9 cellular contexts compared by ENCODE assay signal in the genomic region with DNA sequence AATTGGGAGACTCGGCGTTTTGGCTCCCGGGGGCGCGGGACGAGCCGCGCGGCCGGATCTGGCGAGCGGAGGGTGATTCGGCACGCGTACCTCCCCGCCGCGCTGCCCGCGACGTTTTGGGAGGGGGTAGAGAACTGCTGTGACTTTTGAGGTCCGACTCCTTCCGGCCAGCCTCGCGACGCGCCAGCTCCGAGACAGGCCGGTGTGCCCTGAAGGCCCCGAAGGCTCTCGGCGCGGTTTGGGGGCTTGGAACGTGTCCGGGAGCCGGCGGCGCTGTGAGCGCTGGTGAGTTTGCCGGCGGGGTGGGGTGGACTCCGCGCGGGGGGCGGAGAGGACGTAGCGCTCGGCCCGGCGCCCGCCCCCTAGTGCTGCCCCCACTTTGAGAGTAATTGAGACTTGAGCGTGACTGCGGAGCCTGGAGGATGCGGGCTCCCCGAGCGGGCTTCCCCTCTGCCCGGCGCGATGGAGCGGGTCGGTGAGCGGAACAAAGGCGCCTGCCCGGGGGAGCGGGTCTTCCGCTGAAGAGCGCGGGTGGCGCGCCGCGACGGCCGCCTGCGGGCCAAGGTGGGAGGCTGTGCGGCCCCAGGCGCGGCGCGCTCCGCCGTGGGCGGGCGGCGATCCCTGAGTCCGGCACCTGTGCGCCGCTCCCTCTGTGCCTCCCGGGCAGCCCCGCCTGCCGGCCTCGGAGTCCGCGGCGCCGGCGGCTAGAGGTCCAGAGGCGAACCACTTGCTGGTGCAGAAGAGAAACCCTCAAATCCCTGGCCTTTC. TPM values are rescaled to one million over a fixed set of nuclear protein-coding genes. Genes with fewer than 3 reads are reported as not detected.
DNase-seq lines count a peak whose midpoint lies in the region; ATAC-seq, FAIRE-seq and TF ChIP-seq lines count a peak whose summit lies in the region.
"Had no signal": no experiment of that assay in that cellular context is flagged by ENCODE, and none has a peak within 500 bp of the region (broad histone marks: within the 10 kb centered on the region; RNA-seq: fewer than 3 reads in every experiment).

A gene (plus strand): TSS at position 392 of the 768 bp plus-strand sequence.

- no peak for FAIRE-seq in RCC 7860 (lab: Jason Lieb, UNC)

- BruUV-seq in PC-3 (replicated peaks; lab: Mats Ljungman, UMichigan): no TSS peak

- no peaks in the 10 kb centered on the region for H3K9me2 ChIP-seq in PC-3 (replicated peaks; ENCODE audit: low read length)

- no peak within 1 kb of the TSS for H3K27ac Mint-ChIP-seq in activated naive CD8-positive, alpha-beta T cell treated with anti-CD3 and anti-CD28 coated beads for 36 hours
- H3K27ac Mint-ChIP-seq in activated naive CD8-positive, alpha-beta T cell treated with anti-CD3 and anti-CD28 coated beads, Interleukin-2, amount 50 U/mL, for 24 hours: no peak within 1 kb of the TSS
- no peak within 1 kb of the TSS for H3K27ac Mint-ChIP-seq in osteocyte (ENCODE audit: unreplicated experiment)

- no peaks in the 10 kb centered on the region for H3K9me3 Mint-ChIP-seq in activated naive CD8-positive, alpha-beta T cell treated with anti-CD3 and anti-CD28 coated beads for 36 hours
- H3K9me3 Mint-ChIP-seq in activated naive CD8-positive, alpha-beta T cell treated with anti-CD3 and anti-CD28 coated beads, Interleukin-2, amount 50 U/mL, for 24 hours: no peaks in the 10 kb centered on the region
- no peaks in the 10 kb centered on the region for H3K9me3 Mint-ChIP-seq in osteocyte (ENCODE audit: unreplicated experiment)

- TF ChIP-seq POLR2A in vagina (IDR thresholded peaks at IDR 0.05): no peak

- intact Hi-C loops in Right ventricle myocardium superior (cut with DNase I): loop anchor here (10.0 kb wide), 1 partner anchor 283 kb away; no protein-coding TSS in a partner anchor
- intact Hi-C loops in vagina (cut with DNase I): no loop called here
- intact Hi-C loops in PC-3 (cut with micrococcal nuclease): no loop called here

- DNase-seq in activated naive CD8-positive, alpha-beta T cell treated with anti-CD3 and anti-CD28 coated beads for 36 hours: peak; percentile 1
- DNase-seq in activated naive CD8-positive, alpha-beta T cell treated with anti-CD3 and anti-CD28 coated beads, Interleukin-2, amount 50 U/mL, for 24 hours: no peak
- no peak for DNase-seq in Right ventricle myocardium superior
- peak; percentile 84 for DNase-seq in osteocyte (ENCODE audit: extremely low spot score, unreplicated experiment)
- no peak for DNase-seq in vagina (ENCODE audit: extremely low spot score in 2 of 2)
- no peak for DNase-seq in HT-29 (ENCODE audit: low spot score)
- no peak for DNase-seq in RCC 7860 (ENCODE audit: low spot score)
- DNase-seq in PC-3: no peak
- DNase-seq: activated gamma-delta T cell had no signal

- H3K4me1 ChIP-seq in vagina (peaks cover 15% of the 10 kb centered on the region), PC-3 (ENCODE audit: insufficient read depth, low read length) (no peaks in the 10 kb centered on the region)

- POLR2A ChIA-PET in PC-3 (lab: Charles Lee; ENCODE audit: unreplicated experiment): no interaction called here

- H3K27me3 Mint-ChIP-seq in activated naive CD8-positive, alpha-beta T cell treated with anti-CD3 and anti-CD28 coated beads for 36 hours: peaks cover 44% of the 10 kb centered on the region
- peaks cover 25% of the 10 kb centered on the region for H3K27me3 Mint-ChIP-seq in activated naive CD8-positive, alpha-beta T cell treated with anti-CD3 and anti-CD28 coated beads, Interleukin-2, amount 50 U/mL, for 24 hours
- H3K27me3 Mint-ChIP-seq in osteocyte (ENCODE audit: unreplicated experiment): peaks cover 29% of the 10 kb centered on the region

- no peaks in the 10 kb centered on the region for H3K9me3 ChIP-seq in vagina
- H3K9me3 ChIP-seq in PC-3 (ENCODE audit: low read length): no peaks in the 10 kb centered on the region

- H3K4me3 Mint-ChIP-seq in activated naive CD8-positive, alpha-beta T cell treated with anti-CD3 and anti-CD28 coated beads for 36 hours: no peak within 1 kb of the TSS
- H3K4me3 Mint-ChIP-seq in activated naive CD8-positive, alpha-beta T cell treated with anti-CD3 and anti-CD28 coated beads, Interleukin-2, amount 50 U/mL, for 24 hours: no peak within 1 kb of the TSS
- H3K4me3 Mint-ChIP-seq in osteocyte (ENCODE audit: unreplicated experiment): peak within 1 kb of the TSS; percentile 70

- peak within 1 kb of the TSS; percentile 46 to 53 for H3K4me3 ChIP-seq in vagina
- no peak within 1 kb of the TSS for H3K4me3 ChIP-seq in PC-3 (ENCODE audit: low read length)

- H3K9ac ChIP-seq in PC-3 (ENCODE audit: low read length): no peak within 1 kb of the TSS

- TF ChIP-seq CTCF in osteocyte (IDR thresholded peaks at IDR 0.05) (no peak), vagina (IDR thresholded peaks at IDR 0.05) (no peak), PC-3 (conservative IDR thresholded peaks at IDR 0.05; ENCODE audit: low read depth, low read length) (no peak)

- CTCF ChIA-PET in PC-3 (lab: Charles Lee): no interaction called here

- no peak for ATAC-seq in activated naive CD8-positive, alpha-beta T cell treated with anti-CD3 and anti-CD28 coated beads, Interleukin-2, amount 50 U/mL, for 24 hours
- ATAC-seq in Right ventricle myocardium superior (ENCODE audit: poor library complexity): peak; percentile 48
- no peak for ATAC-seq in PC-3

- H2AFZ ChIP-seq in PC-3 (ENCODE audit: low read length): no peak within 1 kb of the TSS

- no peaks in the 10 kb centered on the region for H3K36me3 Mint-ChIP-seq in activated naive CD8-positive, alpha-beta T cell treated with anti-CD3 and anti-CD28 coated beads for 36 hours
- no peaks in the 10 kb centered on the region for H3K36me3 Mint-ChIP-seq in activated naive CD8-positive, alpha-beta T cell treated with anti-CD3 and anti-CD28 coated beads, Interleukin-2, amount 50 U/mL, for 24 hours (ENCODE audit: low read depth)
- no peaks in the 10 kb centered on the region for H3K36me3 Mint-ChIP-seq in osteocyte (ENCODE audit: unreplicated experiment)

- H3K4me2 ChIP-seq in PC-3 (ENCODE audit: low read length): no peak within 1 kb of the TSS

- no peaks in the 10 kb centered on the region for H3K36me3 ChIP-seq in vagina
- H3K36me3 ChIP-seq in PC-3 (ENCODE audit: low read depth, low read length): no peaks in the 10 kb centered on the region

- H3K27ac ChIP-seq in vagina (no peak within 1 kb of the TSS), PC-3 (ENCODE audit: low read length) (no peak within 1 kb of the TSS)

- H3F3A ChIP-seq in PC-3 (ENCODE audit: low read length, unreplicated experiment): no peaks in the 10 kb centered on the region

- H3K27me3 ChIP-seq in vagina: no peaks in the 10 kb centered on the region
- H3K27me3 ChIP-seq in PC-3 (ENCODE audit: low read length): no peaks in the 10 kb centered on the region

- no peaks in the 10 kb centered on the region for H3K4me1 Mint-ChIP-seq in activated naive CD8-positive, alpha-beta T cell treated with anti-CD3 and anti-CD28 coated beads for 36 hours
- H3K4me1 Mint-ChIP-seq in activated naive CD8-positive, alpha-beta T cell treated with anti-CD3 and anti-CD28 coated beads, Interleukin-2, amount 50 U/mL, for 24 hours: no peaks in the 10 kb centered on the region
- peaks cover 2% of the 10 kb centered on the region for H3K4me1 Mint-ChIP-seq in osteocyte (ENCODE audit: unreplicated experiment)

- no peaks in the 10 kb centered on the region for H4K20me1 ChIP-seq in PC-3 (ENCODE audit: low read length)

- no peaks in the 10 kb centered on the region for H3K79me2 ChIP-seq in PC-3 (ENCODE audit: low read length)

RNA-seq across cellular contexts. Expression of the gene that starts here (rescaled TPM):
- total RNA-seq in activated naive CD8-positive, alpha-beta T cell treated with anti-CD3 and anti-CD28 coated beads for 36 hours: not detected
- total RNA-seq in Right ventricle myocardium superior: 72.1 TPM
- total RNA-seq in osteocyte: 1.4 and 1.5 TPM in 2 replicates
- total RNA-seq in vagina: 3.9 TPM
- not detected in 2 replicates for total RNA-seq in HT-29 (2014; rRNA removed; shearing (Covaris generic))
- not detected in 2 replicates for total RNA-seq in PC-3 (2014; rRNA removed)

Comparison
In these comparisons a context has a peak if more than half of its experiments do, and no peak if none do; other contexts are left out.
1. RNA of the gene that starts here (total RNA-seq): 72.1 TPM in Right ventricle myocardium superior (single experiment); 3.9 TPM in vagina (single experiment), 1.4 to 1.5 TPM in osteocyte, not detected in activated naive CD8-positive, alpha-beta T cell treated with anti-CD3 and anti-CD28 coated beads for 36 hours, not detected in HT-29 and not detected in PC-3; every median in the first group is over 10 times any median in the second.
2. Peak in DNase-seq in activated naive CD8-positive, alpha-beta T cell treated with anti-CD3 and anti-CD28 coated beads for 36 hours; RNA of the gene not detected or under 1 TPM.